ENCODE assay signal across 8 cellular contexts in genomic region chr3:113844622-113845222, GRCh38. TPM values are rescaled to one million over a fixed set of nuclear protein-coding genes. Genes with fewer than 3 reads are reported as not detected.
DNase-seq lines count a peak whose midpoint lies in the region; ATAC-seq lines count a peak whose summit lies in the region.

No MANE protein-coding gene starts in this region.

- H3K9me3 ChIP-seq in MG63 = no peaks in the 10 kb centered on the region

- no peaks in the 10 kb centered on the region for H3K36me3 ChIP-seq in MG63

- peak; percentile 49 for DNase-seq in CD1c-positive myeloid dendritic cell (ENCODE audit: extremely low spot score)
- peak; percentile 11 for DNase-seq in NCI-H345 (lab: John Stamatoyannopoulos, UW)
- DNase-seq in cerebellum (ENCODE audit: low spot score) = peak; percentile 41
- peak; percentile 11 for DNase-seq in midbrain (lab: John Stamatoyannopoulos, UW)
- no peak for DNase-seq in MG63

- no peak overlapping the region for H3K4me3 ChIP-seq in MG63

- no peaks in the 10 kb centered on the region for H3K27me3 ChIP-seq in MG63

- ATAC-seq in GM21576 (IDR thresholded peaks at IDR 0.05; ENCODE audit: unreplicated experiment) (peak; percentile 46), HG02623 (IDR thresholded peaks at IDR 0.05; ENCODE audit: unreplicated experiment) (no peak), GM21447 (IDR thresholded peaks at IDR 0.05; ENCODE audit: unreplicated experiment) (no peak)

RNA-seq across cellular contexts. Expression of gene GRAMD1C, which starts 6.1 kb away (rescaled TPM):
- total RNA-seq in cerebellum = 11.6 TPM
- total RNA-seq in MG63 (2014; rRNA removed; shearing (Covaris generic); ENCODE audit: low replicate concordance) = 1.8 and 2.5 TPM in 2 replicates
